Comparison of ENCODE assay signal across 8 cellular contexts in genomic region chr3:171284308-171285075, GRCh38.
DNase-seq lines count a peak whose midpoint lies in the region; ATAC-seq and TF ChIP-seq lines count a peak whose summit lies in the region.

No MANE protein-coding gene starts in this region.

- H3K9me3 Mint-ChIP-seq in mesothelial cell of epicardium: no peaks in the 10 kb centered on the region

- no peak for TF ChIP-seq POLR2A in prostate gland (IDR thresholded peaks at IDR 0.05)

- H3K36me3 ChIP-seq in prostate gland: no peaks in the 10 kb centered on the region

- intact Hi-C loops in prostate gland (cut with DNase I): loop anchor here (10.0 kb wide), 1 partner anchor 170 kb away; no protein-coding TSS in a partner anchor

- no peak for TF ChIP-seq CTCF in mesothelial cell of epicardium (IDR thresholded peaks at IDR 0.05; ENCODE audit: unreplicated experiment)
- TF ChIP-seq CTCF in prostate gland (IDR thresholded peaks at IDR 0.05): no peak

- H3K4me1 ChIP-seq in prostate gland (replicated peaks): no peaks in the 10 kb centered on the region

- DNase-seq in AG08395 (ENCODE audit: low spot score) (peak; percentile 94), astrocyte of the hippocampus (ENCODE audit: low read depth, low spot score) (peak; percentile 95), mesothelial cell of epicardium (ENCODE audit: low spot score in 2 of 2, unreplicated experiment in 2 of 2) (no peak), DMS53 (lab: John Stamatoyannopoulos, UW) (no peak), DMS53 treated with DMSO at 0.1 percent for 48 hours (lab: John Stamatoyannopoulos, UW; ENCODE audit: unreplicated experiment) (no peak), prostate gland (ENCODE audit: low spot score) (no peak)

- 76% methylated on average over 5 of the region's 5 CpGs for WGBS in prostate gland

- H3K27ac Mint-ChIP-seq in mesothelial cell of epicardium: peak overlapping the region; percentile 68

- H3K4me3 ChIP-seq in prostate gland: no peak overlapping the region

- H3K27ac ChIP-seq in prostate gland: no peak overlapping the region

- no peaks in the 10 kb centered on the region for H3K27me3 ChIP-seq in prostate gland (replicated peaks; ENCODE audit: insufficient read depth)

- no peaks in the 10 kb centered on the region for H3K36me3 Mint-ChIP-seq in mesothelial cell of epicardium

- H3K4me3 Mint-ChIP-seq in mesothelial cell of epicardium: no peak overlapping the region

- H3K9me3 ChIP-seq in prostate gland: no peaks in the 10 kb centered on the region

- peak; percentile 36 for ATAC-seq in GM19328 (IDR thresholded peaks at IDR 0.05; ENCODE audit: unreplicated experiment)
- peak; percentile 46 for ATAC-seq in HG03442 (IDR thresholded peaks at IDR 0.05; ENCODE audit: unreplicated experiment)

- no peaks in the 10 kb centered on the region for H3K27me3 Mint-ChIP-seq in mesothelial cell of epicardium (ENCODE audit: low read depth)

- peaks cover 17% of the 10 kb centered on the region for H3K4me1 Mint-ChIP-seq in mesothelial cell of epicardium

Comparison
In these comparisons a context has a peak if more than half of its experiments do, and no peak if none do; other contexts are left out.
1. DNase-seq: peak in AG08395 (single experiment) and astrocyte of the hippocampus (single experiment); none in mesothelial cell of epicardium (0 of 2), DMS53 (single experiment), DMS53 treated with DMSO at 0.1 percent for 48 hours (single experiment) and prostate gland (single experiment).